ENCODE assay signal across 1 cellular context in genomic region chr2:131801210-131801744, GRCh38.
TF ChIP-seq lines count a peak whose summit lies in the region.

No MANE protein-coding gene starts in this region.

TF ChIP-seq in K562, 482 proteins besides CTCF, POLR2A, EP300 and RAD21 (continued from another document):
- TF ChIP-seq, protein P1, sequence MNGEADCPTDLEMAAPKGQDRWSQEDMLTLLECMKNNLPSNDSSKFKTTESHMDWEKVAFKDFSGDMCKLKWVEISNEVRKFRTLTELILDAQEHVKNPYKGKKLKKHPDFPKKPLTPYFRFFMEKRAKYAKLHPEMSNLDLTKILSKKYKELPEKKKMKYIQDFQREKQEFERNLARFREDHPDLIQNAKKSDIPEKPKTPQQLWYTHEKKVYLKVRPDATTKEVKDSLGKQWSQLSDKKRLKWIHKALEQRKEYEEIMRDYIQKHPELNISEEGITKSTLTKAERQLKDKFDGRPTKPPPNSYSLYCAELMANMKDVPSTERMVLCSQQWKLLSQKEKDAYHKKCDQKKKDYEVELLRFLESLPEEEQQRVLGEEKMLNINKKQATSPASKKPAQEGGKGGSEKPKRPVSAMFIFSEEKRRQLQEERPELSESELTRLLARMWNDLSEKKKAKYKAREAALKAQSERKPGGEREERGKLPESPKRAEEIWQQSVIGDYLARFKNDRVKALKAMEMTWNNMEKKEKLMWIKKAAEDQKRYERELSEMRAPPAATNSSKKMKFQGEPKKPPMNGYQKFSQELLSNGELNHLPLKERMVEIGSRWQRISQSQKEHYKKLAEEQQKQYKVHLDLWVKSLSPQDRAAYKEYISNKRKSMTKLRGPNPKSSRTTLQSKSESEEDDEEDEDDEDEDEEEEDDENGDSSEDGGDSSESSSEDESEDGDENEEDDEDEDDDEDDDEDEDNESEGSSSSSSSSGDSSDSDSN (IDR thresholded peaks at IDR 0.05; ENCODE audit: borderline replicate concordance in 1 of 2, low read depth in 2 of 2, low read length in 2 of 2) = no peak
- TF ChIP-seq, protein P2, sequence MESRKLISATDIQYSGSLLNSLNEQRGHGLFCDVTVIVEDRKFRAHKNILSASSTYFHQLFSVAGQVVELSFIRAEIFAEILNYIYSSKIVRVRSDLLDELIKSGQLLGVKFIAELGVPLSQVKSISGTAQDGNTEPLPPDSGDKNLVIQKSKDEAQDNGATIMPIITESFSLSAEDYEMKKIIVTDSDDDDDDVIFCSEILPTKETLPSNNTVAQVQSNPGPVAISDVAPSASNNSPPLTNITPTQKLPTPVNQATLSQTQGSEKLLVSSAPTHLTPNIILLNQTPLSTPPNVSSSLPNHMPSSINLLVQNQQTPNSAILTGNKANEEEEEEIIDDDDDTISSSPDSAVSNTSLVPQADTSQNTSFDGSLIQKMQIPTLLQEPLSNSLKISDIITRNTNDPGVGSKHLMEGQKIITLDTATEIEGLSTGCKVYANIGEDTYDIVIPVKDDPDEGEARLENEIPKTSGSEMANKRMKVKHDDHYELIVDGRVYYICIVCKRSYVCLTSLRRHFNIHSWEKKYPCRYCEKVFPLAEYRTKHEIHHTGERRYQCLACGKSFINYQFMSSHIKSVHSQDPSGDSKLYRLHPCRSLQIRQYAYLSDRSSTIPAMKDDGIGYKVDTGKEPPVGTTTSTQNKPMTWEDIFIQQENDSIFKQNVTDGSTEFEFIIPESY (CRISPR knock-in tag; IDR thresholded peaks at IDR 0.05) = 0 out of 2 replicates have a peak, but pooled peaks have one; percentile 28
